29 cellular contexts compared by ENCODE assay signal in the genomic region with DNA sequence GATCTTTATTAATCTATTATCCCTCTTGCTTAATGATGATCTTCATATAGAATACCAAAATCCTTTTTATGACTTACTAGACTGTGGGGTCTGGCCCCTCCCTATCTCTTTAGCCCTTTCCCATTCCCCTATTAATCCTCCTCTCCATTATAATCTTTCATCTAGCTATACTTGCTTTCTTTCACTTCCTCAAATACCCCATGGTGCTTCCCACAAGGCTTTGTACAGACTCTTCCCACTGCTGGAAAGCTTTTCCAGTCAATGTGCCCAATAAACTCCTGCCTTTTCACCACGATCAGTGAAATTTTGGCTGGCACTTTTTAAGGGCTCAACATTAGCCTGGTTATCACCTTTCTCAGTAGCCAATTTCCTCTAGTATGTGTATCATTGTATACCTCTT.
"Had no signal": no experiment of that assay in that cellular context is flagged by ENCODE, and none has a peak within 500 bp of the region (broad histone marks: within the 10 kb centered on the region; RNA-seq: fewer than 3 reads in every experiment).

No MANE protein-coding gene starts in this region.

- H3K27ac Mint-ChIP-seq: activated CD8-positive, alpha-beta T cell treated with anti-CD3 and anti-CD28 coated beads for 36 hours; activated naive CD8-positive, alpha-beta T cell; dendritic cell treated with granulocyte-macrophage colony-stimulating factor and Interleukin-4, amounts not matched to agents 40 ng/mL and 50 ng/mL, for 4 days; endodermal cell; immature natural killer cell; memory B cell; stimulated activated effector memory CD8-positive, alpha-beta T cell treated with anti-CD3 and anti-CD28 coated beads, Interleukin-12 subunit alpha, Interleukin-12 subunit beta, amount 100 ng/mL, for 72 hours; T-helper 17 cell; WTC11 had no signal

- H3K27me3 Mint-ChIP-seq: activated CD8-positive, alpha-beta T cell treated with anti-CD3 and anti-CD28 coated beads for 36 hours; activated naive CD8-positive, alpha-beta T cell; central memory CD8-positive, alpha-beta T cell; memory B cell; naive thymus-derived CD4-positive, alpha-beta T cell; T-helper 17 cell had no signal

- H3K9me3 ChIP-seq: heart left ventricle, prostate gland, stomach, thyroid gland, upper lobe of right lung had no signal

- H3K27ac ChIP-seq: heart left ventricle, prostate gland, skin epidermis, stomach, thyroid gland, upper lobe of right lung had no signal

- H3K36me3 Mint-ChIP-seq: activated naive CD8-positive, alpha-beta T cell had no signal

- H3K36me3 ChIP-seq: prostate gland, thyroid gland, upper lobe of right lung had no signal

- H3K4me3 ChIP-seq: heart left ventricle, prostate gland, skin epidermis, stomach, thyroid gland, upper lobe of right lung had no signal

- H3K4me3 Mint-ChIP-seq: activated CD8-positive, alpha-beta T cell treated with anti-CD3 and anti-CD28 coated beads for 36 hours; activated naive CD8-positive, alpha-beta T cell; central memory CD8-positive, alpha-beta T cell; dendritic cell treated with granulocyte-macrophage colony-stimulating factor and Interleukin-4, amounts not matched to agents 40 ng/mL and 50 ng/mL, for 4 days; endodermal cell; immature natural killer cell; memory B cell; stimulated activated effector memory CD8-positive, alpha-beta T cell treated with anti-CD3 and anti-CD28 coated beads, Interleukin-12 subunit alpha, Interleukin-12 subunit beta, amount 100 ng/mL, for 72 hours; WTC11 had no signal

- H3K9me3 Mint-ChIP-seq: activated CD8-positive, alpha-beta T cell treated with anti-CD3 and anti-CD28 coated beads for 36 hours; central memory CD8-positive, alpha-beta T cell; dendritic cell treated with granulocyte-macrophage colony-stimulating factor and Interleukin-4, amounts not matched to agents 40 ng/mL and 50 ng/mL, for 4 days; endodermal cell; immature natural killer cell; memory B cell; naive thymus-derived CD4-positive, alpha-beta T cell; stimulated activated effector memory CD8-positive, alpha-beta T cell treated with anti-CD3 and anti-CD28 coated beads, Interleukin-12 subunit alpha, Interleukin-12 subunit beta, amount 100 ng/mL, for 72 hours had no signal

- DNase-seq: activated CD4-positive, alpha-beta T cell treated with anti-CD3 and anti-CD28 coated beads, Interleukin-2, amount 50 U/mL, for 1 hour; activated CD8-positive, alpha-beta T cell treated with anti-CD3 and anti-CD28 coated beads for 36 hours; activated naive CD4-positive, alpha-beta T cell treated with Interleukin-2 at 50 U/mL for 16 hours; activated T-cell treated with anti-CD3 and anti-CD28 coated beads, Interleukin-2, amount 50 U/mL, for 48 hours; anterior cingulate cortex; endodermal cell; foreskin fibroblast; heart left ventricle; hypothalamus; immature natural killer cell; kidney; left colon; midbrain; naive thymus-derived CD4-positive, alpha-beta T cell; retina; stimulated activated CD4-positive, alpha-beta T cell treated with anti-CD3 and anti-CD28 coated beads, Interleukin-12 subunit alpha, Interleukin-12 subunit beta, amount 100 ng/mL, for 4 hours; stimulated activated CD4-positive, alpha-beta T cell treated with anti-CD3 and anti-CD28 coated beads, Interleukin-4, amount 100 ng/mL, for 24 hours; stomach; T-helper 17 cell; thyroid gland; upper lobe of right lung had no signal
